ENCODE assay signal across 22 cellular contexts in the genomic region with DNA sequence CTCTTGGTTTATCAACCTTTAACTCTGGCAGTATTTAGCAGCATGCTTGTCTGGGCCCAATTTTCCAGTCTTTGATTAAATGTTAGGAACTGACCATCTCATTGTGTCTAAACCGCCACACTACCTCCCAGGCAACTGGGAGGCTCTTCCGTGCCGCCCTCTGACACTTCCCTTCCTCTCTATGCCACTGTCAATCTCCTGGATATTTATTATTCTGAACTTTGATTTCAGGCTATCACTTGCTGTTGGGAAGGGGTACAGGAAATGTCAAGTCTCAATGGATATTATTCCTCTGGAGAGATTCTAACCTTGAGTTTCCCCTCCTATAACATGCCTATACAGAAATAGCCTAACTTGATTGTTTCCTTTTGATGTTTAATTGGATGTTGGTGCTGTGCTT.
"Had no signal": no experiment of that assay in that cellular context is flagged by ENCODE, and none has a peak within 500 bp of the region (broad histone marks: within the 10 kb centered on the region; RNA-seq: fewer than 3 reads in every experiment).

No MANE protein-coding gene starts in this region.

- DNase-seq: activated CD4-positive, alpha-beta T cell treated with anti-CD3 and anti-CD28 coated beads, Interleukin-2, amount 10 ng/mL, durations not matched to agents 7 days and 5 days; activated CD4-positive, CD25-positive, alpha-beta regulatory T cell; activated CD8-positive, alpha-beta memory T cell treated with anti-CD3 and anti-CD28 coated beads for 24 hours; activated gamma-delta T cell treated with Interleukin-2 at 50 U/mL for 16 hours; cerebellar nuclear complex; effector memory CD8-positive, alpha-beta T cell; erythroblast; hippocampal formation; kidney; left ventricle myocardium superior; mesendoderm; natural killer cell; nucleus accumbens; right lobe of liver; stimulated activated CD4-positive, alpha-beta T cell treated with anti-CD3 and anti-CD28 coated beads, Interleukin-1b, Interleukin-23, amount 100 ng/mL, for 48 hours; stomach; SW 1271; uterus had no signal

- H3K4me1 ChIP-seq: right lobe of liver, uterus had no signal

- H3K4me3 ChIP-seq: breast epithelium, right lobe of liver, stomach, thoracic aorta, uterus had no signal

- H3K9me3 Mint-ChIP-seq: activated CD4-positive, alpha-beta T cell treated with anti-CD3 and anti-CD28 coated beads, Interleukin-2, amount 10 ng/mL, durations not matched to agents 7 days and 5 days; dendritic cell treated with granulocyte-macrophage colony-stimulating factor and Interleukin-4, amounts not matched to agents 40 ng/mL and 50 ng/mL, for 4 days; effector memory CD8-positive, alpha-beta T cell; natural killer cell had no signal

- H3K4me1 Mint-ChIP-seq: activated CD4-positive, alpha-beta T cell treated with anti-CD3 and anti-CD28 coated beads, Interleukin-2, amount 10 ng/mL, durations not matched to agents 7 days and 5 days; natural killer cell had no signal

- H3K27ac Mint-ChIP-seq: activated CD4-positive, alpha-beta T cell treated with anti-CD3 and anti-CD28 coated beads, Interleukin-2, amount 10 ng/mL, durations not matched to agents 7 days and 5 days; activated naive CD8-positive, alpha-beta T cell; dendritic cell treated with granulocyte-macrophage colony-stimulating factor and Interleukin-4, amounts not matched to agents 40 ng/mL and 50 ng/mL, for 4 days; effector memory CD8-positive, alpha-beta T cell; natural killer cell had no signal

- H3K36me3 ChIP-seq: breast epithelium, right lobe of liver, stomach, thoracic aorta, uterus had no signal

- H3K27me3 Mint-ChIP-seq: activated CD4-positive, alpha-beta T cell treated with anti-CD3 and anti-CD28 coated beads, Interleukin-2, amount 10 ng/mL, durations not matched to agents 7 days and 5 days had no signal

- H3K27ac ChIP-seq: breast epithelium, right lobe of liver, thoracic aorta, uterus had no signal

- H3K36me3 Mint-ChIP-seq: activated naive CD8-positive, alpha-beta T cell; natural killer cell had no signal

- H3K4me3 Mint-ChIP-seq: activated CD4-positive, alpha-beta T cell treated with anti-CD3 and anti-CD28 coated beads, Interleukin-2, amount 10 ng/mL, durations not matched to agents 7 days and 5 days; activated naive CD8-positive, alpha-beta T cell; dendritic cell treated with granulocyte-macrophage colony-stimulating factor and Interleukin-4, amounts not matched to agents 40 ng/mL and 50 ng/mL, for 4 days; effector memory CD8-positive, alpha-beta T cell; natural killer cell had no signal

- ATAC-seq: effector memory CD8-positive, alpha-beta T cell; left ventricle myocardium superior; natural killer cell; right lobe of liver had no signal
